ENCODE assay signal across 9 cellular contexts in genomic region chr1:206979379-206980043, GRCh38. TPM values are rescaled to one million over a fixed set of nuclear protein-coding genes. Genes with fewer than 3 reads are reported as not detected.
DNase-seq lines count a peak whose midpoint lies in the region; ATAC-seq and TF ChIP-seq lines count a peak whose summit lies in the region.
"Had no signal": no experiment of that assay in that cellular context is flagged by ENCODE, and none has a peak within 500 bp of the region (broad histone marks: within the 10 kb centered on the region; RNA-seq: fewer than 3 reads in every experiment).

No MANE protein-coding gene starts in this region.

- H3K27me3 Mint-ChIP-seq in endothelial cell (ENCODE audit: unreplicated experiment) = peaks cover 2% of the 10 kb centered on the region
- peaks cover 8% of the 10 kb centered on the region for H3K27me3 Mint-ChIP-seq in stimulated activated memory B cell treated with anti-CD40 and anti-IgM and Interleukin-4, amounts not matched to agents 10 μg/mL and 1 μg/mL and 100 μg/mL, for 72 hours

- TF ChIP-seq EP300 in suprapubic skin (IDR thresholded peaks at IDR 0.05) = no peak

- no peak overlapping the region for H3K4me3 ChIP-seq in spleen
- no peak overlapping the region for H3K4me3 ChIP-seq in H7 (ENCODE audit: insufficient read depth, low read depth, low read length)
- no peak overlapping the region for H3K4me3 ChIP-seq in suprapubic skin

- no peak for ATAC-seq in stimulated activated memory B cell treated with anti-CD40 and anti-IgM and Interleukin-4, amounts not matched to agents 10 μg/mL and 1 μg/mL and 100 μg/mL, for 72 hours

- no peak overlapping the region for H3K4me3 Mint-ChIP-seq in endothelial cell (ENCODE audit: unreplicated experiment)
- no peak overlapping the region for H3K4me3 Mint-ChIP-seq in stimulated activated memory B cell treated with anti-CD40 and anti-IgM and Interleukin-4, amounts not matched to agents 10 μg/mL and 1 μg/mL and 100 μg/mL, for 72 hours

- H3K9me3 Mint-ChIP-seq in endothelial cell (ENCODE audit: unreplicated experiment) = no peaks in the 10 kb centered on the region
- no peaks in the 10 kb centered on the region for H3K9me3 Mint-ChIP-seq in stimulated activated memory B cell treated with anti-CD40 and anti-IgM and Interleukin-4, amounts not matched to agents 10 μg/mL and 1 μg/mL and 100 μg/mL, for 72 hours

- H3K27me3 ChIP-seq in spleen (replicated peaks in 1 of 7) (peaks cover 0 to 10% (median 0%) of the 10 kb centered on the region in 7 donors), H7 (ENCODE audit: control insufficient read depth, insufficient read depth, low read length) (no peaks in the 10 kb centered on the region; the same call in 1 of the 2 replicates), suprapubic skin (no peaks in the 10 kb centered on the region)

- no peak overlapping the region for H3K27ac Mint-ChIP-seq in endothelial cell (ENCODE audit: unreplicated experiment)
- H3K27ac Mint-ChIP-seq in stimulated activated memory B cell treated with anti-CD40 and anti-IgM and Interleukin-4, amounts not matched to agents 10 μg/mL and 1 μg/mL and 100 μg/mL, for 72 hours = no peak overlapping the region

- H3K9me3 ChIP-seq in spleen (no peaks in the 10 kb centered on the region), suprapubic skin (no peaks in the 10 kb centered on the region)

- no peaks in the 10 kb centered on the region for H3K36me3 Mint-ChIP-seq in endothelial cell (ENCODE audit: low read depth, unreplicated experiment)
- no peaks in the 10 kb centered on the region for H3K36me3 Mint-ChIP-seq in stimulated activated memory B cell treated with anti-CD40 and anti-IgM and Interleukin-4, amounts not matched to agents 10 μg/mL and 1 μg/mL and 100 μg/mL, for 72 hours

- TF ChIP-seq POLR2A in spleen (IDR thresholded peaks at IDR 0.05) (no peak), suprapubic skin (IDR thresholded peaks at IDR 0.05) (no peak)

- H3K27ac ChIP-seq in spleen (no peak overlapping the region), suprapubic skin (no peak overlapping the region)

- DNase-seq in NCI-H524 (lab: John Stamatoyannopoulos, UW) (peak; percentile 13 to 43), NCI-H524 treated with DMSO at 0.1 percent for 48 hours (lab: John Stamatoyannopoulos, UW) (no peak), NCI-H2196 (lab: John Stamatoyannopoulos, UW; ENCODE audit: unreplicated experiment) (peak; percentile 10), endothelial cell (ENCODE audit: low spot score) (peak; percentile 11), spleen (no peak), H7 (no peak), suprapubic skin (ENCODE audit: low spot score in 2 of 2) (no peak)

- H3K4me1 ChIP-seq in spleen (no peaks in the 10 kb centered on the region), suprapubic skin (no peaks in the 10 kb centered on the region)

- TF ChIP-seq CTCF in endothelial cell (IDR thresholded peaks at IDR 0.05; ENCODE audit: unreplicated experiment) (no peak), spleen (IDR thresholded peaks at IDR 0.05 in 8 of 11, conservative IDR thresholded peaks at IDR 0.05 in 3 of 11) (peak in 7 of 11 experiments; percentile 18 to 52 (median 33)), suprapubic skin (IDR thresholded peaks at IDR 0.05) (no peak)

- no peaks in the 10 kb centered on the region for H3K4me1 Mint-ChIP-seq in endothelial cell (ENCODE audit: unreplicated experiment)
- peaks cover 11% of the 10 kb centered on the region for H3K4me1 Mint-ChIP-seq in stimulated activated memory B cell treated with anti-CD40 and anti-IgM and Interleukin-4, amounts not matched to agents 10 μg/mL and 1 μg/mL and 100 μg/mL, for 72 hours

- intact Hi-C loops in spleen (cut with DNase I; ENCODE audit: low total_unique reads) = loop anchor here (10.0 kb wide), 2 partner anchors 255 to 345 kb away; partner anchors contain the start of gene DYRK3

- H3K36me3 ChIP-seq in spleen (no peaks in the 10 kb centered on the region), H7 (replicated peaks; ENCODE audit: control insufficient read depth, insufficient read depth, low read length) (no peaks in the 10 kb centered on the region), suprapubic skin (no peaks in the 10 kb centered on the region)

- WGBS in spleen, 5 donors = 81 to 87% (median 83%) methylated on average over 3 of the region's 3 CpGs
- WGBS in suprapubic skin = 76% methylated on average over 3 of the region's 3 CpGs

RNA-seq across cellular contexts. Expression of gene FCAMR, which starts 9.3 kb away (rescaled TPM):
- total RNA-seq in endothelial cell (ENCODE audit: unreplicated experiment) (not detected), spleen (1 to 10 TPM in 1 of 7 donors, under 1 TPM in 4, not detected in 2; 0.16 to 1.0 (median 0.36) TPM), suprapubic skin (not detected)
- polyA plus RNA-seq in spleen = 1 to 10 TPM in 1 of 3 donors, under 1 TPM in 2; 0.38 to 1.3 (median 0.59) TPM
- not detected in 2 replicates for total RNA-seq in H7 (2014; rRNA removed; shearing (Covaris generic))

RNA-seq across cellular contexts. Expression of gene PIGR, which starts 33.2 kb away (rescaled TPM):
- total RNA-seq in endothelial cell (ENCODE audit: unreplicated experiment) (not detected), spleen (1 to 10 TPM in 3 of 7 donors, under 1 TPM in 4; 0.37 to 1.7 (median 0.94) TPM), suprapubic skin (1 to 10 TPM in 3 of 4 donors, under 1 TPM in 1; 0.49 to 6.4 (median 2.3) TPM)
- polyA plus RNA-seq in spleen = under 1 TPM; 0.13 to 0.99 (median 0.30) TPM
- total RNA-seq in H7 (2014; rRNA removed; shearing (Covaris generic)) = 0.03 TPM in 1 of 2 replicates, not detected in the other

RNA-seq across cellular contexts. Expression of gene C1orf116, which starts 53.0 kb away (rescaled TPM):
- total RNA-seq in endothelial cell (ENCODE audit: unreplicated experiment) (0.08 TPM), spleen (1 to 10 TPM in 1 of 7 donors, under 1 TPM in 6; 0.09 to 1.0 (median 0.28) TPM), suprapubic skin (10 to 100 TPM; 40.6 to 95.8 (median 77.6) TPM)
- under 1 TPM in 2 of 3 donors, not detected in 1; 0.02 to 0.10 TPM for polyA plus RNA-seq in spleen
- total RNA-seq in H7 (2014; rRNA removed; shearing (Covaris generic)) = 0.52 and 0.55 TPM in 2 replicates
- total RNA-seq: T-helper 1 cell treated with Interleukin-12 subunit alpha and Interleukin-12 subunit beta and Interleukin-4 antibody, amounts not matched to agents 30 ng/mL and 1 ng/mL, for 36 hours had no signal

RNA-seq across cellular contexts. Expression of gene FCMR, which starts 57.8 kb away (rescaled TPM):
- total RNA-seq in endothelial cell (ENCODE audit: unreplicated experiment) (8.4 TPM), spleen (100 to 1,000 TPM; 136 to 269 (median 242) TPM), suprapubic skin (1 to 10 TPM in 3 of 4 donors, under 1 TPM in 1; 0.39 to 2.9 (median 2.2) TPM)
- polyA plus RNA-seq in spleen = 100 to 1,000 TPM; 165 to 229 (median 187) TPM
- total RNA-seq in H7 (2014; rRNA removed; shearing (Covaris generic)) = not detected in 2 replicates

Comparison
In these comparisons a context has a peak if more than half of its experiments do, and no peak if none do; other contexts are left out.
1. DNase-seq: peak in NCI-H524 (2 of 2), NCI-H2196 (single experiment) and endothelial cell (single experiment); none in NCI-H524 treated with DMSO at 0.1 percent for 48 hours (single experiment), spleen (single experiment), H7 (single experiment) and suprapubic skin (0 of 2).
2. CTCF ChIP-seq: peak in spleen (7 of 11); none in endothelial cell (single experiment) and suprapubic skin (0 of 2).
3. RNA of gene C1orf116, which starts 53.0 kb away (total RNA-seq): 40.6 to 95.8 TPM in suprapubic skin; 0.52 to 0.55 TPM in H7, 0.09 to 1.0 TPM in spleen and 0.08 TPM in endothelial cell (single experiment); every median in the first group is over 10 times any median in the second.